Comparison of ENCODE assay signal across 17 cellular contexts in the genomic region with DNA sequence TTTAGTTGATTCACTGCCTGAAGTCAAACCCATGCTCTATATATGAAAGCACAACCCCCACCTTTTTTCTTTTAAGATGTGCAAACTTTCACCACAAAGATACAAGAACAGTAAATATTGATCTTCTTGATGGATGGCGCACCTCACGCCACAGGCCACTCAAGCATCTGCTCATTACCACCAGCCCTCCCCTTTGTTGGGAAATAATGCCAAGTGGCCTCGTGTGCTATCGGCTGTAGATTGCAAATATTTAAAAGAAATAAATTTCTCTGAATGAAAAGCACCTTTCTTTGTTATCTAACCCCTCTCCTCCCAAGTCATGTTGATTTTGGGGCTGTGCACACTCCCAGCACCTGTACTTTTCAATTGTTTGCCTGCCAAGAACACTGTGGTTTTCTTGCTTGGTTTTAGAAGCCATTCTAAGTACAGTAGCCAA.
DNase-seq lines count a peak whose midpoint lies in the region; ATAC-seq, FAIRE-seq and TF ChIP-seq lines count a peak whose summit lies in the region.
"Had no signal": no experiment of that assay in that cellular context is flagged by ENCODE, and none has a peak within 500 bp of the region (broad histone marks: within the 10 kb centered on the region; RNA-seq: fewer than 3 reads in every experiment).

No MANE protein-coding gene starts in this region.

- peak overlapping the region; percentile 10 for H3K4me3 Mint-ChIP-seq in CD8-positive, alpha-beta T cell
- H3K4me3 Mint-ChIP-seq in activated CD4-positive, alpha-beta memory T cell treated with anti-CD3 and anti-CD28 coated beads, Interleukin-2, amount 10 ng/mL, durations not matched to agents 7 days and 5 days = no peak overlapping the region
- H3K4me3 Mint-ChIP-seq in progenitor cell of endocrine pancreas (ENCODE audit: low read depth) = no peak overlapping the region
- H3K4me3 Mint-ChIP-seq: CD8-positive, alpha-beta memory T cell; endodermal cell; natural killer cell; T-helper 2 cell treated with Interferon-gamma antibody and Interleukin-4, amounts not matched to agents 5 μg/mL and 100 μg/mL, for 36 hours had no signal

- DNase-seq in CD8-positive, alpha-beta T cell = no peak
- DNase-seq in LNCaP clone FGC (ENCODE audit: low read depth) (peak; percentile 95), NCI-H2107 treated with DMSO at 0.1 percent for 48 hours (lab: John Stamatoyannopoulos, UW; ENCODE audit: unreplicated experiment) (peak; percentile 99), GM19239 (ENCODE audit: insufficient read length, low spot score) (no peak), progenitor cell of endocrine pancreas (ENCODE audit: low spot score, unreplicated experiment) (no peak)
- no peak for DNase-seq in activated CD4-positive, alpha-beta memory T cell treated with anti-CD3 and anti-CD28 coated beads, Interleukin-2, amount 10 ng/mL, durations not matched to agents 7 days and 5 days
- DNase-seq: activated T-cell treated with anti-CD3 and anti-CD28 coated beads for 4 hours, caudate nucleus, endodermal cell, natural killer cell, substantia nigra had no signal

- CTCF ChIA-PET in CD8-positive, alpha-beta T cell (lab: Charles Lee) = no interaction called here
- CTCF ChIA-PET in activated CD4-positive, alpha-beta memory T cell treated with anti-CD3 and anti-CD28 coated beads, Interleukin-2, amount 10 ng/mL, durations not matched to agents 7 days and 5 days (lab: Charles Lee) = no interaction called here

- no peak overlapping the region for H3K4me3 ChIP-seq in CD8-positive, alpha-beta T cell (ENCODE audit: low read depth, low read length)
- no peak overlapping the region for H3K4me3 ChIP-seq in LNCaP clone FGC (ENCODE audit: low read depth, low read length)

- H3K27ac ChIP-seq in CD8-positive, alpha-beta T cell (ENCODE audit: low read depth, low read length) = no peak overlapping the region
- peak overlapping the region; percentile 49 for H3K27ac ChIP-seq in VCaP

- H3K27me3 ChIP-seq in CD8-positive, alpha-beta T cell (ENCODE audit: insufficient read depth, low read length) = no peaks in the 10 kb centered on the region

- peak overlapping the region; percentile 70 for H3K27ac Mint-ChIP-seq in CD8-positive, alpha-beta T cell
- no peak overlapping the region for H3K27ac Mint-ChIP-seq in activated CD4-positive, alpha-beta memory T cell treated with anti-CD3 and anti-CD28 coated beads, Interleukin-2, amount 10 ng/mL, durations not matched to agents 7 days and 5 days
- H3K27ac Mint-ChIP-seq in progenitor cell of endocrine pancreas = no peak overlapping the region
- H3K27ac Mint-ChIP-seq: endodermal cell; natural killer cell; T-helper 2 cell treated with Interferon-gamma antibody and Interleukin-4, amounts not matched to agents 5 μg/mL and 100 μg/mL, for 36 hours had no signal

- H3K4me1 ChIP-seq in CD8-positive, alpha-beta T cell (ENCODE audit: insufficient read depth, low read length) = peaks cover 15% of the 10 kb centered on the region

- no peaks in the 10 kb centered on the region for H3K36me3 ChIP-seq in CD8-positive, alpha-beta T cell (ENCODE audit: insufficient read depth, low read length)

- H3K4me1 Mint-ChIP-seq in CD8-positive, alpha-beta T cell (ENCODE audit: low read depth) = peaks cover 41% of the 10 kb centered on the region
- no peaks in the 10 kb centered on the region for H3K4me1 Mint-ChIP-seq in activated CD4-positive, alpha-beta memory T cell treated with anti-CD3 and anti-CD28 coated beads, Interleukin-2, amount 10 ng/mL, durations not matched to agents 7 days and 5 days
- H3K4me1 Mint-ChIP-seq in progenitor cell of endocrine pancreas (ENCODE audit: low read depth) = peaks cover 17% of the 10 kb centered on the region
- H3K4me1 Mint-ChIP-seq: natural killer cell had no signal

- no peaks in the 10 kb centered on the region for H3K27me3 Mint-ChIP-seq in CD8-positive, alpha-beta T cell (ENCODE audit: low read depth)
- no peaks in the 10 kb centered on the region for H3K27me3 Mint-ChIP-seq in activated CD4-positive, alpha-beta memory T cell treated with anti-CD3 and anti-CD28 coated beads, Interleukin-2, amount 10 ng/mL, durations not matched to agents 7 days and 5 days
- H3K27me3 Mint-ChIP-seq in progenitor cell of endocrine pancreas = peaks cover 89% of the 10 kb centered on the region
- H3K27me3 Mint-ChIP-seq: CD8-positive, alpha-beta memory T cell had no signal

- peaks cover 8% of the 10 kb centered on the region for H3K36me3 Mint-ChIP-seq in CD8-positive, alpha-beta T cell
- H3K36me3 Mint-ChIP-seq in activated CD4-positive, alpha-beta memory T cell treated with anti-CD3 and anti-CD28 coated beads, Interleukin-2, amount 10 ng/mL, durations not matched to agents 7 days and 5 days (ENCODE audit: low read depth) = no peaks in the 10 kb centered on the region
- H3K36me3 Mint-ChIP-seq in progenitor cell of endocrine pancreas (ENCODE audit: insufficient read depth) = no peaks in the 10 kb centered on the region
- H3K36me3 Mint-ChIP-seq: natural killer cell had no signal

- no peak for TF ChIP-seq CTCF in CD8-positive, alpha-beta T cell (IDR thresholded peaks at IDR 0.05)
- TF ChIP-seq CTCF in LNCaP clone FGC (IDR thresholded peaks at IDR 0.05; ENCODE audit: control insufficient read depth, extremely low read depth, insufficient read depth) = no peak
- TF ChIP-seq CTCF in VCaP (conservative IDR thresholded peaks at IDR 0.05) = no peak
- TF ChIP-seq CTCF in progenitor cell of endocrine pancreas (IDR thresholded peaks at IDR 0.05; ENCODE audit: unreplicated experiment) = no peak

- H3K9me3 ChIP-seq in CD8-positive, alpha-beta T cell (ENCODE audit: low read length) = no peaks in the 10 kb centered on the region

- FAIRE-seq in GM19239 (lab: Jason Lieb, UNC) = no peak
- FAIRE-seq: H1 had no signal

- no peak for ATAC-seq in CD8-positive, alpha-beta T cell
- no peak for ATAC-seq in GM18502 (IDR thresholded peaks at IDR 0.05; ENCODE audit: poor library complexity, unreplicated experiment)
- ATAC-seq: natural killer cell, Right ventricle myocardium inferior had no signal

- intact Hi-C loops in CD8-positive, alpha-beta T cell (cut with DNase I, micrococcal nuclease) = no loop called here

- peaks cover 2% of the 10 kb centered on the region for H3K9me3 Mint-ChIP-seq in CD8-positive, alpha-beta T cell
- H3K9me3 Mint-ChIP-seq in activated CD4-positive, alpha-beta memory T cell treated with anti-CD3 and anti-CD28 coated beads, Interleukin-2, amount 10 ng/mL, durations not matched to agents 7 days and 5 days = no peaks in the 10 kb centered on the region
- no peaks in the 10 kb centered on the region for H3K9me3 Mint-ChIP-seq in progenitor cell of endocrine pancreas (ENCODE audit: low read depth)
- H3K9me3 Mint-ChIP-seq: endodermal cell; T-helper 2 cell treated with Interferon-gamma antibody and Interleukin-4, amounts not matched to agents 5 μg/mL and 100 μg/mL, for 36 hours had no signal

- POLR2A ChIA-PET in CD8-positive, alpha-beta T cell (lab: Charles Lee) = no interaction called here
- POLR2A ChIA-PET in activated CD4-positive, alpha-beta memory T cell treated with anti-CD3 and anti-CD28 coated beads, Interleukin-2, amount 10 ng/mL, durations not matched to agents 7 days and 5 days (lab: Charles Lee) = no interaction called here

Comparison
In these comparisons a context has a peak if more than half of its experiments do, and no peak if none do; other contexts are left out.
1. DNase-seq: peak in LNCaP clone FGC (single experiment) and NCI-H2107 treated with DMSO at 0.1 percent for 48 hours (single experiment); none in CD8-positive, alpha-beta T cell (0 of 7), activated CD4-positive, alpha-beta memory T cell treated with anti-CD3 and anti-CD28 coated beads, Interleukin-2, amount 10 ng/mL, durations not matched to agents 7 days and 5 days (single experiment), GM19239 (single experiment) and progenitor cell of endocrine pancreas (single experiment).